ENCODE assay signal across 8 cellular contexts in the genomic region with DNA sequence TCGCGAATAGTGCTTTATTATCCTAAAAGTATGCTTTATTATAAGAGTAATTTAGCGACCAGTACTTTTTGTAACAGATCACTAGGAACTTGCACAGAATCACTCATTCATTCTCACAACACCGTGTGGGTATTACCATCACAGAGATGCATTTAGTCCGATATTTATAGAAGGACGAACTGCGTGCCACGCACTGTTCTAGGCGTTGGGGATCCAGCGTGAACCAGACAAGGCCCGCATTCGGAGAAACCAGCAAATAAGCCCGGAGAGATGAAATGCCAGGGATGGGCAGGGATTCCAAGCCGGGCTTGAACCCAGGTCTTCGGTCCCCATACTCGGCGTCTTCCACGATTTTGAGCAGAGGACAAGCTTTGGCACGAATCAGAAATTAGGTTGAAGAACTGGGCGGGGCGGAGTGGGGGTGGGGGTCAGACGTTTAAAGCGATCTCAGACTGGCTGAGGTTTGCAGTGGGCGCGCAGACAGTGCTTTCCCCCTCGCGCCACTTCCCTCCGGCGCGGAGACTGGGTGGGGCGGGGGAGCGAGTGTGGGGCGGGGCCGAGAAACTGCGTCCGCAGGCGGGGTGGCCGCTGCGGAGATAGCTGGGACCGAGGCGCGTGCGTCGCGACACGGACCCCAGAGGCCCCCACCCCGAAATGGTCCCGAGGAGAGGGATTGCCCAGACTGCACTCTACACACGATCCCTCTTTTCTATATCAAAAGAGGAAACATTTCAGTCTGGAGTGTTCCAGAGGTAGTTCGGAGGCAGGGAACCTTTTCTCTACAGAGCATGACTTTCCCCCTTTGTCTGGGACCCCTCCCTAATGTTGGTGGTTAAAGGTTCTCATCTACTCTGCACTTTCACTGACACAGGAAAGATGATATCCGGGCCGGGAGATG. TPM values are rescaled to one million over a fixed set of nuclear protein-coding genes. Genes with fewer than 3 reads are reported as not detected.
A peak's percentile ranks its signal among the peaks of the same experiment; 100 is the strongest.
DNase-seq lines count a peak whose midpoint lies in the region; ATAC-seq and TF ChIP-seq lines count a peak whose summit lies in the region.

No MANE protein-coding gene starts in this region.

- peaks cover 0 to 39% (median 4%) of the 10 kb centered on the region in 45 donors for H3K27me3 ChIP-seq in dorsolateral prefrontal cortex
- H3K27me3 ChIP-seq in mucosa of rectum (ENCODE audit: control insufficient read depth in 2 of 2, insufficient read depth in 2 of 2, low read length in 2 of 2), result peaks cover 17 to 41% of the 10 kb centered on the region in 2 donors

- H3K4me1 ChIP-seq in mucosa of rectum (ENCODE audit: control insufficient read depth in 2 of 2, insufficient read depth in 2 of 2, low read length in 2 of 2), result peaks cover 6 to 12% of the 10 kb centered on the region in 2 donors

- H3K4me1 Mint-ChIP-seq in activated CD4-positive, alpha-beta T cell treated with anti-CD3 and anti-CD28 coated beads for 36 hours, result peaks cover 57% of the 10 kb centered on the region

- H3K4me3 Mint-ChIP-seq in activated CD4-positive, alpha-beta T cell treated with anti-CD3 and anti-CD28 coated beads for 36 hours, result peak overlapping the region; percentile 94

- peak; percentile 24 for DNase-seq in ELF-1 (ENCODE audit: low read depth, low spot score)
- DNase-seq in NCI-H1092 treated with DMSO at 0.1 percent for 48 hours (lab: John Stamatoyannopoulos, UW), result peak; percentile 70
- peak; percentile 87 for DNase-seq in activated CD4-positive, alpha-beta T cell treated with anti-CD3 and anti-CD28 coated beads for 36 hours
- peak in 3 of 10 donors; percentile 31 to 60 (median 53) for DNase-seq in dorsolateral prefrontal cortex
- DNase-seq in stimulated activated CD8-positive, alpha-beta memory T cell treated with anti-CD3 and anti-CD28 coated beads, Interleukin-4, amount 100 ng/mL, for 4 hours (ENCODE audit: low read depth in 2 of 2, low spot score in 1 of 2), result peak; percentile 62 to 80
- DNase-seq in cortex of kidney (lab: John Stamatoyannopoulos, UW), result no peak

- no peaks in the 10 kb centered on the region for H3K9me3 Mint-ChIP-seq in activated CD4-positive, alpha-beta T cell treated with anti-CD3 and anti-CD28 coated beads for 36 hours (ENCODE audit: low read depth)

- ATAC-seq in activated CD4-positive, alpha-beta T cell treated with anti-CD3 and anti-CD28 coated beads for 36 hours, result peak; percentile 55
- no peak for ATAC-seq in GM18907 (IDR thresholded peaks at IDR 0.05; ENCODE audit: unreplicated experiment)

- H3K4me3 ChIP-seq in dorsolateral prefrontal cortex (peak overlapping the region; percentile 33 to 77 (median 66)), mucosa of rectum (ENCODE audit: low read length in 2 of 2) (peak overlapping the region; percentile 58 to 73)

- CTCF ChIA-PET in activated CD4-positive, alpha-beta T cell treated with anti-CD3 and anti-CD28 coated beads for 36 hours (lab: Charles Lee), result interaction anchor here (0.6 to 1.5 kb wide), 5 partner anchors 12 to 140 kb away, joined by 3 to 4 read pairs (median 4); no protein-coding TSS in a partner anchor

- H3K9me3 ChIP-seq in mucosa of rectum (ENCODE audit: control insufficient read depth in 2 of 2, low read length in 2 of 2), result no peaks in the 10 kb centered on the region

- peaks cover 29% of the 10 kb centered on the region for H3K36me3 Mint-ChIP-seq in activated CD4-positive, alpha-beta T cell treated with anti-CD3 and anti-CD28 coated beads for 36 hours (ENCODE audit: low read depth)

- H3K27ac ChIP-seq in dorsolateral prefrontal cortex, result peak overlapping the region in 12 of 59 donors; percentile 16 to 85 (median 41)
- peak overlapping the region; percentile 73 to 75 for H3K27ac ChIP-seq in mucosa of rectum (ENCODE audit: low read depth in 2 of 2, low read length in 2 of 2)

- H3K36me3 ChIP-seq in mucosa of rectum (ENCODE audit: control insufficient read depth in 2 of 2, insufficient read depth in 2 of 2, low read length in 2 of 2), result peaks cover 4 to 7% of the 10 kb centered on the region in 2 donors

- peaks cover 2% of the 10 kb centered on the region for H3K27me3 Mint-ChIP-seq in activated CD4-positive, alpha-beta T cell treated with anti-CD3 and anti-CD28 coated beads for 36 hours

- H3K9ac ChIP-seq in mucosa of rectum (ENCODE audit: low read depth in 1 of 2, low read length in 2 of 2), result peak overlapping the region; percentile 34 to 57

- intact Hi-C loops in activated CD4-positive, alpha-beta T cell treated with anti-CD3 and anti-CD28 coated beads for 36 hours (cut with DNase I, micrococcal nuclease), result loop anchor here (1.0 to 5.0 kb wide), 14 partner anchors 10 to 1067 kb away; a partner anchor contains a TSS
- intact Hi-C loops in dorsolateral prefrontal cortex (cut with DNase I), result loop anchor here (5.0 to 10.0 kb wide), 5 partner anchors 63 to 258 kb away; a partner anchor contains a TSS

- no peak for TF ChIP-seq CTCF in dorsolateral prefrontal cortex (IDR thresholded peaks at IDR 0.05 in 54 of 56, conservative IDR thresholded peaks at IDR 0.05 in 2 of 56; ENCODE audit: low read depth in 1 of 56, partially characterized antibody in 56 of 56)

- peak overlapping the region; percentile 93 for H3K27ac Mint-ChIP-seq in activated CD4-positive, alpha-beta T cell treated with anti-CD3 and anti-CD28 coated beads for 36 hours

- POLR2A ChIA-PET in activated CD4-positive, alpha-beta T cell treated with anti-CD3 and anti-CD28 coated beads for 36 hours (lab: Charles Lee), result interaction anchor here (0.7 to 2.3 kb wide), 4 partner anchors 12 to 263 kb away, joined by 3 to 14 read pairs (median 4); no protein-coding TSS in a partner anchor

RNA-seq across cellular contexts. Expression of a gene that starts 1.1 kb away (rescaled TPM):
- total RNA-seq in activated CD4-positive, alpha-beta T cell treated with anti-CD3 and anti-CD28 coated beads for 36 hours, result 10 to 100 TPM; 75.4 to 89.3 TPM
- 10 to 100 TPM in 30 of 120 experiments, 1 to 10 TPM in 90; 1.3 to 40.8 (median 6.2) TPM for total RNA-seq in dorsolateral prefrontal cortex
